Comparison of ENCODE assay signal across 14 cellular contexts in genomic region chr9:4224181-4224580, GRCh38.
DNase-seq lines count a peak whose midpoint lies in the region; ATAC-seq, FAIRE-seq and TF ChIP-seq lines count a peak whose summit lies in the region.
"Had no signal": no experiment of that assay in that cellular context is flagged by ENCODE, and none has a peak within 500 bp of the region (broad histone marks: within the 10 kb centered on the region; RNA-seq: fewer than 3 reads in every experiment).

No MANE protein-coding gene starts in this region.

- TF ChIP-seq CTCF in type B pancreatic cell (conservative IDR thresholded peaks at IDR 0.05) = no peak

- peaks cover 16% of the 10 kb centered on the region for H3K4me1 Mint-ChIP-seq in type B pancreatic cell (ENCODE audit: unreplicated experiment)
- H3K4me1 Mint-ChIP-seq: B cell had no signal

- H3K27ac Mint-ChIP-seq in type B pancreatic cell = peak overlapping the region; percentile 44
- H3K27ac Mint-ChIP-seq: B cell; CD4-positive, alpha-beta T cell; GM23338; H9 had no signal

- TF ChIP-seq POLR2A in H54 (IDR thresholded peaks at IDR 0.05; ENCODE audit: low read depth, low read length) = no peak

- peaks cover 2% of the 10 kb centered on the region for H3K36me3 Mint-ChIP-seq in type B pancreatic cell

- H3K27me3 Mint-ChIP-seq in type B pancreatic cell = no peaks in the 10 kb centered on the region

- peak; percentile 81 for FAIRE-seq in H54 (lab: Jason Lieb, UNC)
- no peak for FAIRE-seq in RCC 7860 (lab: Jason Lieb, UNC)
- FAIRE-seq: GM12892 had no signal

- DNase-seq in H54 (ENCODE audit: insufficient read length, low spot score) (no peak), RCC 7860 (ENCODE audit: low spot score) (peak; percentile 60), kidney tubule cell (ENCODE audit: low spot score) (peak; percentile 64), type B pancreatic cell (ENCODE audit: extremely low spot score, unreplicated experiment) (no peak), EL (no peak), SHP77 treated with DMSO at 0.1 percent for 48 hours (lab: John Stamatoyannopoulos, UW) (no peak)
- DNase-seq: C1 segment of cervical spinal cord; CD4-positive, alpha-beta T cell; DMS79; H9 had no signal

- ATAC-seq in HG03280 (IDR thresholded peaks at IDR 0.05; ENCODE audit: unreplicated experiment) = no peak
- ATAC-seq: GM23338 had no signal

- peaks cover 1% of the 10 kb centered on the region for H3K9me3 Mint-ChIP-seq in type B pancreatic cell
- H3K9me3 Mint-ChIP-seq: CD4-positive, alpha-beta T cell had no signal

- H3K4me3 Mint-ChIP-seq in type B pancreatic cell = no peak overlapping the region
- H3K4me3 Mint-ChIP-seq: B cell; CD4-positive, alpha-beta T cell; GM23338; H9 had no signal

Comparison
In these comparisons a context has a peak if more than half of its experiments do, and no peak if none do; other contexts are left out.
1. DNase-seq: peak in RCC 7860 (single experiment) and kidney tubule cell (single experiment); none in H54 (single experiment), type B pancreatic cell (single experiment), EL (single experiment) and SHP77 treated with DMSO at 0.1 percent for 48 hours (single experiment).